ENCODE assay signal across 24 cellular contexts in the genomic region with DNA sequence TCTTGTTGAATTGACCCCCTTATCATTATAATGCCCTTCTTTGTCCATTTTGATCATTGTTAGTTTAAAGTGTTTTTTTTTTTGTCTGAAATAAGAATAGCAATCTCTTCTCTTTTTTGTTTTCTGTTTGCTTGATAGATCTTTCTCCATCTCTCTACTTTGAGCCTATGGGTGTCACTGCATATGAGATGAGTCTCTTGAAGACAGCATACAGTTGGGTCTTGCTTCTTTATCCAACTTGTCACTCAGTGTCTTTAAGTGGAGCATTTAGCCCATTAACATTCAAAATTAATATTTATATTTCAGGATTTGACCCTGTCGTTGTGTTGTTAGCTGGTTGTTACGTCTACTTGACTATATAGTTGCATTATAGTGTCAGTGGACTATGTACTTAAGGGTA.
"Had no signal": no experiment of that assay in that cellular context is flagged by ENCODE, and none has a peak within 500 bp of the region (broad histone marks: within the 10 kb centered on the region; RNA-seq: fewer than 3 reads in every experiment).

No MANE protein-coding gene starts in this region.

- H3K4me3 ChIP-seq: colonic mucosa, coronary artery, dorsolateral prefrontal cortex, esophagus muscularis mucosa, esophagus squamous epithelium, gastrocnemius medialis, gastroesophageal sphincter, heart left ventricle, heart right ventricle, hepatocyte had no signal

- H3K36me3 ChIP-seq: colonic mucosa, esophagus muscularis mucosa, esophagus squamous epithelium, gastrocnemius medialis, gastroesophageal sphincter, heart left ventricle, heart right ventricle had no signal

- DNase-seq: colonic mucosa; cortex of kidney; dermis blood vessel endothelial cell; dorsolateral prefrontal cortex; effector CD4-positive, alpha-beta T cell; effector CD8-positive, alpha-beta T cell; effector memory CD4-positive, alpha-beta T cell; effector memory CD8-positive, alpha-beta T cell; endodermal cell; erythroblast; esophagus squamous epithelium; foreskin keratinocyte; foreskin melanocyte; gastrocnemius medialis; glutamatergic neuron; head of caudate nucleus; heart left ventricle; heart right ventricle had no signal

- H3K4me1 ChIP-seq: colonic mucosa, esophagus muscularis mucosa, esophagus squamous epithelium, foreskin keratinocyte, gastrocnemius medialis, gastroesophageal sphincter, heart left ventricle, heart right ventricle had no signal

- H3K27ac ChIP-seq: colonic mucosa, coronary artery, dorsolateral prefrontal cortex, epithelial cell of prostate, esophagus muscularis mucosa, esophagus squamous epithelium, foreskin keratinocyte, gastrocnemius medialis, gastroesophageal sphincter, heart left ventricle, heart right ventricle, hepatocyte had no signal

- H3K27ac Mint-ChIP-seq: dendritic cell treated with granulocyte-macrophage colony-stimulating factor and Interleukin-4, amounts not matched to agents 40 ng/mL and 50 ng/mL, for 4 days; effector memory CD8-positive, alpha-beta T cell; endodermal cell had no signal

- H3K9me3 ChIP-seq: colonic mucosa had no signal

- H3K4me1 Mint-ChIP-seq: endodermal cell had no signal

- H3K4me3 Mint-ChIP-seq: dendritic cell treated with granulocyte-macrophage colony-stimulating factor and Interleukin-4, amounts not matched to agents 40 ng/mL and 50 ng/mL, for 4 days; effector memory CD8-positive, alpha-beta T cell; endodermal cell had no signal
